14 cellular contexts compared by ENCODE assay signal in genomic region chr13:111319521-111319920, GRCh38. TPM values are rescaled to one million over a fixed set of nuclear protein-coding genes. Genes with fewer than 3 reads are reported as not detected.
DNase-seq lines count a peak whose midpoint lies in the region; TF ChIP-seq lines count a peak whose summit lies in the region.
"Had no signal": no experiment of that assay in that cellular context is flagged by ENCODE, and none has a peak within 500 bp of the region (broad histone marks: within the 10 kb centered on the region; RNA-seq: fewer than 3 reads in every experiment).

No MANE protein-coding gene starts in this region.

- CTCF ChIA-PET in mammary epithelial cell (lab: Charles Lee; ENCODE audit: low non-redundant PET): no interaction called here

- WGBS in spleen, 5 donors: 92 to 95% (median 93%) methylated on average over 12 of the region's 12 CpGs
- WGBS in mammary epithelial cell (ENCODE audit: low coverage, missing lambda C conversion rate): 92% methylated on average over 12 of the region's 12 CpGs

- H3K4me1 ChIP-seq in Peyer's patch: no peaks in the 10 kb centered on the region
- no peaks in the 10 kb centered on the region for H3K4me1 ChIP-seq in neural progenitor cell
- H3K4me1 ChIP-seq in spleen: no peaks in the 10 kb centered on the region
- no peaks in the 10 kb centered on the region for H3K4me1 ChIP-seq in mammary epithelial cell (ENCODE audit: insufficient read depth, low read length)
- no peaks in the 10 kb centered on the region for H3K4me1 ChIP-seq in BE2C
- H3K4me1 ChIP-seq: A549 had no signal

- H3K9me3 Mint-ChIP-seq in neural progenitor cell: peaks cover 2% of the 10 kb centered on the region
- H3K9me3 Mint-ChIP-seq: CD8-positive, alpha-beta memory T cell had no signal

- BruUV-seq in mammary epithelial cell (replicated peaks; lab: Mats Ljungman, UMichigan): no TSS peak

- peak; percentile 13 for DNase-seq in H7
- DNase-seq in Peyer's patch: peak in 2 of 3 donors; percentile 25 to 33
- no peak for DNase-seq in neural progenitor cell (ENCODE audit: low spot score)
- DNase-seq in spleen: peak; percentile 42
- DNase-seq in DMS 273 (lab: John Stamatoyannopoulos, UW; ENCODE audit: unreplicated experiment): no peak
- no peak for DNase-seq in mammary epithelial cell
- DNase-seq in BE2C: no peak
- no peak for DNase-seq in NCI-H82 treated with DMSO at 0.1 percent for 48 hours (lab: John Stamatoyannopoulos, UW; ENCODE audit: unreplicated experiment)
- DNase-seq: CD8-positive, alpha-beta memory T cell; DMS 273 treated with DMSO at 0.1 percent for 48 hours; GM23248 had no signal

- H3K27ac ChIP-seq in Peyer's patch (no peak overlapping the region), neural progenitor cell (no peak overlapping the region), spleen (no peak overlapping the region), mammary epithelial cell (ENCODE audit: insufficient read depth, low read depth, low read length) (no peak overlapping the region)
- H3K27ac ChIP-seq: A549, GM23248 had no signal

- H3K36me3 ChIP-seq in H7 (replicated peaks; ENCODE audit: control insufficient read depth, insufficient read depth, low read length): no peaks in the 10 kb centered on the region
- H3K36me3 ChIP-seq in Peyer's patch: no peaks in the 10 kb centered on the region
- H3K36me3 ChIP-seq in neural progenitor cell: no peaks in the 10 kb centered on the region
- peaks cover 0 to 24% (median 6%) of the 10 kb centered on the region in 6 donors for H3K36me3 ChIP-seq in spleen
- no peaks in the 10 kb centered on the region for H3K36me3 ChIP-seq in mammary epithelial cell (ENCODE audit: insufficient read depth, low read length)
- no peaks in the 10 kb centered on the region for H3K36me3 ChIP-seq in BE2C

- H3K4me3 Mint-ChIP-seq in neural progenitor cell: no peak overlapping the region
- H3K4me3 Mint-ChIP-seq: CD14-positive monocyte; CD8-positive, alpha-beta memory T cell had no signal

- peaks cover 10% of the 10 kb centered on the region for H3K27me3 Mint-ChIP-seq in neural progenitor cell (ENCODE audit: insufficient read depth, low read depth)

- H3K36me3 Mint-ChIP-seq in neural progenitor cell: peaks cover 4% of the 10 kb centered on the region

- in situ Hi-C loops in mammary epithelial cell (cut with MboI; ENCODE audit: low sequenced_read_pairs in 2 of 2): no loop called here

- H2AFZ ChIP-seq in neural progenitor cell (replicated peaks): no peak overlapping the region
- H2AFZ ChIP-seq in mammary epithelial cell (ENCODE audit: low read depth, low read length): no peak overlapping the region
- H2AFZ ChIP-seq: GM23248 had no signal

- H4K20me1 ChIP-seq in neural progenitor cell (ENCODE audit: low read depth) (no peaks in the 10 kb centered on the region), mammary epithelial cell (ENCODE audit: insufficient read depth, low read length) (no peaks in the 10 kb centered on the region)

- H3K4me2 ChIP-seq in neural progenitor cell (no peak overlapping the region), mammary epithelial cell (ENCODE audit: insufficient read depth, low read depth, low read length) (no peak overlapping the region)
- H3K4me2 ChIP-seq: A549 had no signal

- H3K4me3 ChIP-seq in H7 (ENCODE audit: insufficient read depth, low read depth, low read length) (no peak overlapping the region), Peyer's patch (no peak overlapping the region), neural progenitor cell (no peak overlapping the region), spleen (no peak overlapping the region), mammary epithelial cell (replicated peaks in 1 of 3; ENCODE audit: insufficient read depth in 1 of 3, low read depth in 2 of 3, low read length in 3 of 3) (no peak overlapping the region), BE2C (ENCODE audit: low read depth, low read length) (no peak overlapping the region)
- H3K4me3 ChIP-seq: A549, GM23248 had no signal

- H3K9me3 ChIP-seq in Peyer's patch: no peaks in the 10 kb centered on the region
- H3K9me3 ChIP-seq in neural progenitor cell (ENCODE audit: low read depth): no peaks in the 10 kb centered on the region
- no peaks in the 10 kb centered on the region for H3K9me3 ChIP-seq in spleen
- H3K9me3 ChIP-seq in mammary epithelial cell (replicated peaks; ENCODE audit: insufficient read depth, low read length): peaks cover 3% of the 10 kb centered on the region
- H3K9me3 ChIP-seq in BE2C: no peaks in the 10 kb centered on the region
- H3K9me3 ChIP-seq: A549 had no signal

- no peak for TF ChIP-seq CTCF in Peyer's patch (IDR thresholded peaks at IDR 0.05)
- no peak for TF ChIP-seq CTCF in neural progenitor cell (IDR thresholded peaks at IDR 0.05)
- no peak for TF ChIP-seq CTCF in spleen (IDR thresholded peaks at IDR 0.05 in 8 of 11, conservative IDR thresholded peaks at IDR 0.05 in 3 of 11)
- TF ChIP-seq CTCF in mammary epithelial cell (conservative IDR thresholded peaks at IDR 0.05 in 1 of 2, IDR thresholded peaks at IDR 0.05 in 1 of 2; ENCODE audit: extremely low read depth in 1 of 2, insufficient read depth in 1 of 2, low read depth in 1 of 2, low read length in 2 of 2): no peak
- TF ChIP-seq CTCF in BE2C (IDR thresholded peaks at IDR 0.05; ENCODE audit: low read depth, low read length): no peak

- peaks cover 4% of the 10 kb centered on the region for H3K4me1 Mint-ChIP-seq in neural progenitor cell
- H3K4me1 Mint-ChIP-seq: CD14-positive monocyte had no signal

- no peaks in the 10 kb centered on the region for H3F3A ChIP-seq in neural progenitor cell (ENCODE audit: low read depth)

- no peaks in the 10 kb centered on the region for H3K27me3 ChIP-seq in H7 (ENCODE audit: control insufficient read depth, insufficient read depth, low read length)
- no peaks in the 10 kb centered on the region for H3K27me3 ChIP-seq in Peyer's patch
- no peaks in the 10 kb centered on the region for H3K27me3 ChIP-seq in neural progenitor cell
- H3K27me3 ChIP-seq in spleen (replicated peaks in 1 of 7): no peaks in the 10 kb centered on the region
- no peaks in the 10 kb centered on the region for H3K27me3 ChIP-seq in mammary epithelial cell (ENCODE audit: insufficient read depth, low read length)
- H3K27me3 ChIP-seq in BE2C: peaks cover 9% of the 10 kb centered on the region

- no peaks in the 10 kb centered on the region for H3K79me2 ChIP-seq in neural progenitor cell (ENCODE audit: low read depth)
- no peaks in the 10 kb centered on the region for H3K79me2 ChIP-seq in mammary epithelial cell (ENCODE audit: insufficient read depth, low read length)

- no peak overlapping the region for H3K9ac ChIP-seq in neural progenitor cell
- no peak overlapping the region for H3K9ac ChIP-seq in mammary epithelial cell (ENCODE audit: insufficient read depth, low read length)
- H3K9ac ChIP-seq: GM23248 had no signal

- dilution Hi-C loops in mammary epithelial cell (cut with HindIII; ENCODE audit: low sequenced_read_pairs): no loop called here

- intact Hi-C loops in spleen (cut with DNase I; ENCODE audit: low total_unique reads): no loop called here
- intact Hi-C loops in mammary epithelial cell (cut with micrococcal nuclease): no loop called here

- peak overlapping the region; percentile 34 for H3K27ac Mint-ChIP-seq in neural progenitor cell
- H3K27ac Mint-ChIP-seq: CD8-positive, alpha-beta memory T cell had no signal

- no peak for TF ChIP-seq POLR2A in Peyer's patch (IDR thresholded peaks at IDR 0.05)
- no peak for TF ChIP-seq POLR2A in spleen (IDR thresholded peaks at IDR 0.05)

RNA-seq across cellular contexts. Expression of gene TEX29, which starts 0.9 kb away (rescaled TPM):
- total RNA-seq in H7 (2014; rRNA removed; shearing (Covaris generic)): 0.22 TPM in 1 of 2 replicates, not detected in the other
- total RNA-seq in Peyer's patch: not detected
- 0.65 TPM in 1 of 2 replicates, not detected in the other for total RNA-seq in neural progenitor cell (ENCODE audit: low replicate concordance)
- total RNA-seq in spleen: under 1 TPM in 3 of 7 donors, not detected in 4; 0.54 to 0.66 (median 0.54) TPM
- 1 to 10 TPM in 2 of 3 donors, under 1 TPM in 1; 0.74 to 1.7 (median 1.1) TPM for polyA plus RNA-seq in spleen
- total RNA-seq in mammary epithelial cell: not detected
- not detected for polyA plus RNA-seq in mammary epithelial cell
- not detected for polyA minus RNA-seq in mammary epithelial cell
- not detected for polyA plus RNA-seq in BE2C (2012; ENCODE audit: insufficient read depth, insufficient read length, low read depth)
- total RNA-seq: CD8-positive, alpha-beta memory T cell; Daoy; GM23248 had no signal
- polyA plus RNA-seq: CD8-positive, alpha-beta memory T cell had no signal

Comparison
In these comparisons a context has a peak if more than half of its experiments do, and no peak if none do; other contexts are left out.
1. DNase-seq: peak in H7 (single experiment), Peyer's patch (2 of 3) and spleen (single experiment); none in neural progenitor cell (single experiment), DMS 273 (single experiment), mammary epithelial cell (single experiment), BE2C (single experiment) and NCI-H82 treated with DMSO at 0.1 percent for 48 hours (single experiment).